In the genomic region with DNA sequence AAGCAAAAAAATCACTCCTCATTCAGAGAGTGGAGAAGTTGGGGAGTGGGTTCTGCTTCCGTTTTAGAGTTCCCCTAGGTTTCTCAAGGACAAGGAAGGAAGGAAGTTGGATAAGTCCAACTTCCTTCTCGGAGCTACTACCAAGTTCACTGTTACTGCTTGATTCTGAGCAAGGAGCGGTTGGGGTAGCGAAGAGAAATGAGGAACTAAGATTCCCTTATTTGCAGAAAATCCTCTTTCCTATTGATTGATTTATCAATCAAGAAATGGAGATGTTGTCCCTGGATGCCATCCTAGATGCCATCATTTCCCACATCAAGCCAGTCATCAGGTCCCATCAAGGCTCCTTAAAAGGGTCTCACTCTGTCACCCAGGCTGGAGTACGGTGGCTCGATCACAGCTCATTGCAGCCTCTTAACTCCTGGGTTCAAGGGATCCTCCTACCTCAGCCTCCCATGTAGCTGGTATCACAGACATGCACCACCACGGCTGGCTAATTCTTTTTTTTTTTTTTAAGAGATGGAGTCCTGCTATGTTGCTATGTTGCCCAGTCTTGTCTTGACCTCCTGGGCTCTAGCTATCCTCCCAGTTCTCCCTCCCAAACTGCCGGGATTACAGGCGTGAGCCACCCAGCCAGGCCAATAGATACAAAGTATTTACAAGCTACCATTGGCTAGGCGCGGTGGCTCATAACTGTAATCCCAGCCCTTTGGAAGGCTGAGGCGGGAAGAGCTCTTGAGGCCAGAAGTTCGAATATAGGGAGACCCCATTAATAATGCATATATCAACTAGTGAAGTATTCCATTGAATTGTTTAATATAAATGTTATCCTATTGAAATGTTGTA, we compare ENCODE assay signal across 1 cellular context.
TF ChIP-seq lines count a peak whose summit lies in the region.

No MANE protein-coding gene starts in this region.

TF ChIP-seq in K562, 482 proteins besides CTCF, POLR2A, EP300 and RAD21 (continues in another document):
- TF ChIP-seq CXXC5 (CRISPR knock-in tag; IDR thresholded peaks at IDR 0.05), result no peak
- TF ChIP-seq FOXK2 (conservative IDR thresholded peaks at IDR 0.05 in 1 of 2, IDR thresholded peaks at IDR 0.05 in 1 of 2; ENCODE audit: low read depth in 2 of 2), result no peak
- TF ChIP-seq NR3C1 (CRISPR knock-in tag; IDR thresholded peaks at IDR 0.05), result no peak
- TF ChIP-seq, protein P1, sequence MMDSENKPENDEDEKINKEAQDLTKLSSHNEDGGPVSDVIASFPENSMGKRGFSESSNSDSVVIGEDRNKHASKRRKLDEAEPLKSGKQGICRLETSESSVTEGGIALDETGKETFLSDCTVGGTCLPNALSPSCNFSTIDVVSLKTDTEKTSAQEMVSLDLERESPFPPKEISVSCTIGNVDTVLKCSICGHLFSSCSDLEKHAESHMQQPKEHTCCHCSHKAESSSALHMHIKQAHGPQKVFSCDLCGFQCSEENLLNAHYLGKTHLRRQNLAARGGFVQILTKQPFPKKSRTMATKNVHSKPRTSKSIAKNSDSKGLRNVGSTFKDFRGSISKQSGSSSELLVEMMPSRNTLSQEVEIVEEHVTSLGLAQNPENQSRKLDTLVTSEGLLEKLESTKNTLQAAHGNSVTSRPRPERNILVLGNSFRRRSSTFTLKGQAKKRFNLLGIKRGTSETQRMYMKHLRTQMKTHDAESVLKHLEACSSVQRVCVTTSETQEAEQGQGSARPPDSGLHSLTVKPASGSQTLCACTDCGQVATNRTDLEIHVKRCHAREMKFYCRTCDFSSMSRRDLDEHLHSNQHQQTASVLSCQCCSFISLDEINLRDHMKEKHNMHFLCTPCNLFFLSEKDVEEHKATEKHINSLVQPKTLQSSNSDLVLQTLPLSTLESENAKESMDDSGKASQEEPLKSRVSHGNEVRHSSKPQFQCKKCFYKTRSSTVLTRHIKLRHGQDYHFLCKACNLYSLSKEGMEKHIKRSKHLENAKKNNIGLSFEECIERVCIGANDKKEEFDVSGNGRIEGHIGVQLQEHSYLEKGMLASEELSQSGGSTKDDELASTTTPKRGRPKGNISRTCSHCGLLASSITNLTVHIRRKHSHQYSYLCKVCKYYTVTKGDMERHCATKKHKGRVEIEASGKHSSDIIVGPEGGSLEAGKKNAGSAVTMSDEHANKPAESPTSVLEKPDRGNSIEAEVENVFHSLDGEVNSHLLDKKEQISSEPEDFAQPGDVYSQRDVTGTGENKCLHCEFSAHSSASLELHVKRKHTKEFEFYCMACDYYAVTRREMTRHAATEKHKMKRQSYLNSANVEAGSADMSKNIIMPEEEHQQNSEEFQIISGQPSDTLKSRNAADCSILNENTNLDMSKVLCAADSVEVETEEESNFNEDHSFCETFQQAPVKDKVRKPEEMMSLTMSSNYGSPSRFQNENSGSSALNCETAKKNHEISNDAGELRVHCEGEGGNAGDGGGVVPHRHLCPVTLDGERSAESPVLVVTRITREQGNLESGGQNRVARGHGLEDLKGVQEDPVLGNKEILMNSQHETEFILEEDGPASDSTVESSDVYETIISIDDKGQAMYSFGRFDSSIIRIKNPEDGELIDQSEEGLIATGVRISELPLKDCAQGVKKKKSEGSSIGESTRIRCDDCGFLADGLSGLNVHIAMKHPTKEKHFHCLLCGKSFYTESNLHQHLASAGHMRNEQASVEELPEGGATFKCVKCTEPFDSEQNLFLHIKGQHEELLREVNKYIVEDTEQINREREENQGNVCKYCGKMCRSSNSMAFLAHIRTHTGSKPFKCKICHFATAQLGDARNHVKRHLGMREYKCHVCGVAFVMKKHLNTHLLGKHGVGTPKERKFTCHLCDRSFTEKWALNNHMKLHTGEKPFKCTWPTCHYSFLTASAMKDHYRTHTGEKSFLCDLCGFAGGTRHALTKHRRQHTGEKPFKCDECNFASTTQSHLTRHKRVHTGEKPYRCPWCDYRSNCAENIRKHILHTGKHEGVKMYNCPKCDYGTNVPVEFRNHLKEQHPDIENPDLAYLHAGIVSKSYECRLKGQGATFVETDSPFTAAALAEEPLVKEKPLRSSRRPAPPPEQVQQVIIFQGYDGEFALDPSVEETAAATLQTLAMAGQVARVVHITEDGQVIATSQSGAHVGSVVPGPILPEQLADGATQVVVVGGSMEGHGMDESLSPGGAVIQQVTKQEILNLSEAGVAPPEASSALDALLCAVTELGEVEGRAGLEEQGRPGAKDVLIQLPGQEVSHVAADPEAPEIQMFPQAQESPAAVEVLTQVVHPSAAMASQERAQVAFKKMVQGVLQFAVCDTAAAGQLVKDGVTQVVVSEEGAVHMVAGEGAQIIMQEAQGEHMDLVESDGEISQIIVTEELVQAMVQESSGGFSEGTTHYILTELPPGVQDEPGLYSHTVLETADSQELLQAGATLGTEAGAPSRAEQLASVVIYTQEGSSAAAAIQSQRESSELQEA (IDR thresholded peaks at IDR 0.05; ENCODE audit: low read depth), result peak; percentile 62; the same call in 1 of the 2 replicates
- no peak for TF ChIP-seq CBX1 (IDR thresholded peaks at IDR 0.05; ENCODE audit: low read depth)
- TF ChIP-seq HDAC8 (tag; IDR thresholded peaks at IDR 0.05), result no peak
- TF ChIP-seq HDGF (IDR thresholded peaks at IDR 0.05), result 0 out of 2 replicates have a peak, but pooled peaks have one; percentile 82
- TF ChIP-seq, protein P2, sequence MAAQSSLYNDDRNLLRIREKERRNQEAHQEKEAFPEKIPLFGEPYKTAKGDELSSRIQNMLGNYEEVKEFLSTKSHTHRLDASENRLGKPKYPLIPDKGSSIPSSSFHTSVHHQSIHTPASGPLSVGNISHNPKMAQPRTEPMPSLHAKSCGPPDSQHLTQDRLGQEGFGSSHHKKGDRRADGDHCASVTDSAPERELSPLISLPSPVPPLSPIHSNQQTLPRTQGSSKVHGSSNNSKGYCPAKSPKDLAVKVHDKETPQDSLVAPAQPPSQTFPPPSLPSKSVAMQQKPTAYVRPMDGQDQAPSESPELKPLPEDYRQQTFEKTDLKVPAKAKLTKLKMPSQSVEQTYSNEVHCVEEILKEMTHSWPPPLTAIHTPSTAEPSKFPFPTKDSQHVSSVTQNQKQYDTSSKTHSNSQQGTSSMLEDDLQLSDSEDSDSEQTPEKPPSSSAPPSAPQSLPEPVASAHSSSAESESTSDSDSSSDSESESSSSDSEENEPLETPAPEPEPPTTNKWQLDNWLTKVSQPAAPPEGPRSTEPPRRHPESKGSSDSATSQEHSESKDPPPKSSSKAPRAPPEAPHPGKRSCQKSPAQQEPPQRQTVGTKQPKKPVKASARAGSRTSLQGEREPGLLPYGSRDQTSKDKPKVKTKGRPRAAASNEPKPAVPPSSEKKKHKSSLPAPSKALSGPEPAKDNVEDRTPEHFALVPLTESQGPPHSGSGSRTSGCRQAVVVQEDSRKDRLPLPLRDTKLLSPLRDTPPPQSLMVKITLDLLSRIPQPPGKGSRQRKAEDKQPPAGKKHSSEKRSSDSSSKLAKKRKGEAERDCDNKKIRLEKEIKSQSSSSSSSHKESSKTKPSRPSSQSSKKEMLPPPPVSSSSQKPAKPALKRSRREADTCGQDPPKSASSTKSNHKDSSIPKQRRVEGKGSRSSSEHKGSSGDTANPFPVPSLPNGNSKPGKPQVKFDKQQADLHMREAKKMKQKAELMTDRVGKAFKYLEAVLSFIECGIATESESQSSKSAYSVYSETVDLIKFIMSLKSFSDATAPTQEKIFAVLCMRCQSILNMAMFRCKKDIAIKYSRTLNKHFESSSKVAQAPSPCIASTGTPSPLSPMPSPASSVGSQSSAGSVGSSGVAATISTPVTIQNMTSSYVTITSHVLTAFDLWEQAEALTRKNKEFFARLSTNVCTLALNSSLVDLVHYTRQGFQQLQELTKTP (IDR thresholded peaks at IDR 0.05; ENCODE audit: low read depth in 1 of 2, partially characterized antibody in 2 of 2), result peak in 1 of 2 experiments; percentile 8
- no peak for TF ChIP-seq ILF3 (IDR thresholded peaks at IDR 0.05; ENCODE audit: borderline replicate concordance)
- TF ChIP-seq TFAM (CRISPR knock-in tag; conservative IDR thresholded peaks at IDR 0.05), result no peak
- TF ChIP-seq NFIX (CRISPR knock-in tag; IDR thresholded peaks at IDR 0.05; ENCODE audit: low read depth), result no peak
- TF ChIP-seq ADNP (tag; IDR thresholded peaks at IDR 0.05), result peak; percentile 52; the same call in 1 of the 2 replicates
- no peak for TF ChIP-seq CTBP1 (IDR thresholded peaks at IDR 0.05; ENCODE audit: borderline replicate concordance)
- no peak for TF ChIP-seq MYC (IDR thresholded peaks at IDR 0.05; ENCODE audit: low read depth, low read length)
- TF ChIP-seq MYC (CRISPR knock-in tag; IDR thresholded peaks at IDR 0.05; ENCODE audit: borderline replicate concordance, low read depth), result no peak
- no peak for TF ChIP-seq EZH2 (IDR thresholded peaks at IDR 0.05; ENCODE audit: borderline replicate concordance, low read depth, low read length)
- TF ChIP-seq, protein P3, sequence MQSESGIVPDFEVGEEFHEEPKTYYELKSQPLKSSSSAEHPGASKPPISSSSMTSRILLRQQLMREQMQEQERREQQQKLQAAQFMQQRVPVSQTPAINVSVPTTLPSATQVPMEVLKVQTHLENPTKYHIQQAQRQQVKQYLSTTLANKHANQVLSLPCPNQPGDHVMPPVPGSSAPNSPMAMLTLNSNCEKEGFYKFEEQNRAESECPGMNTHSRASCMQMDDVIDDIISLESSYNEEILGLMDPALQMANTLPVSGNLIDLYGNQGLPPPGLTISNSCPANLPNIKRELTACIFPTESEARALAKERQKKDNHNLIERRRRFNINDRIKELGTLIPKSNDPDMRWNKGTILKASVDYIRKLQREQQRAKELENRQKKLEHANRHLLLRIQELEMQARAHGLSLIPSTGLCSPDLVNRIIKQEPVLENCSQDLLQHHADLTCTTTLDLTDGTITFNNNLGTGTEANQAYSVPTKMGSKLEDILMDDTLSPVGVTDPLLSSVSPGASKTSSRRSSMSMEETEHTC (IDR thresholded peaks at IDR 0.05), result no peak
- TF ChIP-seq RBM25 (IDR thresholded peaks at IDR 0.05; ENCODE audit: low read depth, low read length, severe bottlenecking), result peak; percentile 59
- TF ChIP-seq, protein P4, sequence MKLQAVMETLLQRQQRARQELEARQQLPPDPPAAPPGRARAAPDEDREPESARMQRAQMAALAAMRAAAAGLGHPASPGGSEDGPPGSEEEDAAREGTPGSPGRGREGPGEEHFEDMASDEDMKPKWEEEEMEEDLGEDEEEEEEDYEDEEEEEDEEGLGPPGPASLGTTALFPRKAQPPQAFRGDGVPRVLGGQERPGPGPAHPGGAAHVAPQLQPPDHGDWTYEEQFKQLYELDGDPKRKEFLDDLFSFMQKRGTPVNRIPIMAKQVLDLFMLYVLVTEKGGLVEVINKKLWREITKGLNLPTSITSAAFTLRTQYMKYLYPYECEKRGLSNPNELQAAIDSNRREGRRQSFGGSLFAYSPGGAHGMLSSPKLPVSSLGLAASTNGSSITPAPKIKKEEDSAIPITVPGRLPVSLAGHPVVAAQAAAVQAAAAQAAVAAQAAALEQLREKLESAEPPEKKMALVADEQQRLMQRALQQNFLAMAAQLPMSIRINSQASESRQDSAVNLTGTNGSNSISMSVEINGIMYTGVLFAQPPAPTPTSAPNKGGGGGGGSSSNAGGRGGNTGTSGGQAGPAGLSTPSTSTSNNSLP (IDR thresholded peaks at IDR 0.05; ENCODE audit: borderline replicate concordance, low read depth, low read length), result no peak
- TF ChIP-seq, protein P5, sequence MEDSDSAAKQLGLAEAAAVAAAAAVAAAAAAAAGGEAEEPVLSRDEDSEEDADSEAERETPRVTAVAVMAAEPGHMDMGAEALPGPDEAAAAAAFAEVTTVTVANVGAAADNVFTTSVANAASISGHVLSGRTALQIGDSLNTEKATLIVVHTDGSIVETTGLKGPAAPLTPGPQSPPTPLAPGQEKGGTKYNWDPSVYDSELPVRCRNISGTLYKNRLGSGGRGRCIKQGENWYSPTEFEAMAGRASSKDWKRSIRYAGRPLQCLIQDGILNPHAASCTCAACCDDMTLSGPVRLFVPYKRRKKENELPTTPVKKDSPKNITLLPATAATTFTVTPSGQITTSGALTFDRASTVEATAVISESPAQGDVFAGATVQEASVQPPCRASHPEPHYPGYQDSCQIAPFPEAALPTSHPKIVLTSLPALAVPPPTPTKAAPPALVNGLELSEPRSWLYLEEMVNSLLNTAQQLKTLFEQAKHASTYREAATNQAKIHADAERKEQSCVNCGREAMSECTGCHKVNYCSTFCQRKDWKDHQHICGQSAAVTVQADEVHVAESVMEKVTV (CRISPR knock-in tag; IDR thresholded peaks at IDR 0.05), result no peak
- TF ChIP-seq, protein P6, sequence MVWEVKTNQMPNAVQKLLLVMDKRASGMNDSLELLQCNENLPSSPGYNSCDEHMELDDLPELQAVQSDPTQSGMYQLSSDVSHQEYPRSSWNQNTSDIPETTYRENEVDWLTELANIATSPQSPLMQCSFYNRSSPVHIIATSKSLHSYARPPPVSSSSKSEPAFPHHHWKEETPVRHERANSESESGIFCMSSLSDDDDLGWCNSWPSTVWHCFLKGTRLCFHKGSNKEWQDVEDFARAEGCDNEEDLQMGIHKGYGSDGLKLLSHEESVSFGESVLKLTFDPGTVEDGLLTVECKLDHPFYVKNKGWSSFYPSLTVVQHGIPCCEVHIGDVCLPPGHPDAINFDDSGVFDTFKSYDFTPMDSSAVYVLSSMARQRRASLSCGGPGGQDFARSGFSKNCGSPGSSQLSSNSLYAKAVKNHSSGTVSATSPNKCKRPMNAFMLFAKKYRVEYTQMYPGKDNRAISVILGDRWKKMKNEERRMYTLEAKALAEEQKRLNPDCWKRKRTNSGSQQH (CRISPR knock-in tag; IDR thresholded peaks at IDR 0.05), result no peak
- no peak for TF ChIP-seq ZBTB17 (CRISPR knock-in tag; IDR thresholded peaks at IDR 0.05)
- TF ChIP-seq PHF20 (IDR thresholded peaks at IDR 0.05; ENCODE audit: partially characterized antibody), result no peak
- TF ChIP-seq CBX3 (IDR thresholded peaks at IDR 0.05; ENCODE audit: borderline replicate concordance in 1 of 2, low read length in 2 of 2), result peak in 1 of 2 experiments; percentile 29; a peak in 1 of 3 replicates
- TF ChIP-seq, protein P7, sequence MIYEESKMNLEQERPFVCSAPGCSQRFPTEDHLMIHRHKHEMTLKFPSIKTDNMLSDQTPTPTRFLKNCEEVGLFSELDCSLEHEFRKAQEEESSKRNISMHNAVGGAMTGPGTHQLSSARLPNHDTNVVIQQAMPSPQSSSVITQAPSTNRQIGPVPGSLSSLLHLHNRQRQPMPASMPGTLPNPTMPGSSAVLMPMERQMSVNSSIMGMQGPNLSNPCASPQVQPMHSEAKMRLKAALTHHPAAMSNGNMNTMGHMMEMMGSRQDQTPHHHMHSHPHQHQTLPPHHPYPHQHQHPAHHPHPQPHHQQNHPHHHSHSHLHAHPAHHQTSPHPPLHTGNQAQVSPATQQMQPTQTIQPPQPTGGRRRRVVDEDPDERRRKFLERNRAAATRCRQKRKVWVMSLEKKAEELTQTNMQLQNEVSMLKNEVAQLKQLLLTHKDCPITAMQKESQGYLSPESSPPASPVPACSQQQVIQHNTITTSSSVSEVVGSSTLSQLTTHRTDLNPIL (CRISPR knock-in tag; IDR thresholded peaks at IDR 0.05), result no peak
- TF ChIP-seq ZNF431 (CRISPR knock-in tag; IDR thresholded peaks at IDR 0.05), result no peak
- TF ChIP-seq ZNF589 (CRISPR knock-in tag; IDR thresholded peaks at IDR 0.05; ENCODE audit: low read depth), result 0 out of 2 replicates have a peak, but pooled peaks have one; percentile 38
- TF ChIP-seq PCBP2 (IDR thresholded peaks at IDR 0.05; ENCODE audit: low read depth, low read length, poor library complexity, severe bottlenecking), result no peak
- TF ChIP-seq ZNF75A (CRISPR knock-in tag; IDR thresholded peaks at IDR 0.05), result no peak
- no peak for TF ChIP-seq HIVEP1 (CRISPR knock-in tag; IDR thresholded peaks at IDR 0.05)
